Comparison of ENCODE assay signal across 1 cellular context in the genomic region with DNA sequence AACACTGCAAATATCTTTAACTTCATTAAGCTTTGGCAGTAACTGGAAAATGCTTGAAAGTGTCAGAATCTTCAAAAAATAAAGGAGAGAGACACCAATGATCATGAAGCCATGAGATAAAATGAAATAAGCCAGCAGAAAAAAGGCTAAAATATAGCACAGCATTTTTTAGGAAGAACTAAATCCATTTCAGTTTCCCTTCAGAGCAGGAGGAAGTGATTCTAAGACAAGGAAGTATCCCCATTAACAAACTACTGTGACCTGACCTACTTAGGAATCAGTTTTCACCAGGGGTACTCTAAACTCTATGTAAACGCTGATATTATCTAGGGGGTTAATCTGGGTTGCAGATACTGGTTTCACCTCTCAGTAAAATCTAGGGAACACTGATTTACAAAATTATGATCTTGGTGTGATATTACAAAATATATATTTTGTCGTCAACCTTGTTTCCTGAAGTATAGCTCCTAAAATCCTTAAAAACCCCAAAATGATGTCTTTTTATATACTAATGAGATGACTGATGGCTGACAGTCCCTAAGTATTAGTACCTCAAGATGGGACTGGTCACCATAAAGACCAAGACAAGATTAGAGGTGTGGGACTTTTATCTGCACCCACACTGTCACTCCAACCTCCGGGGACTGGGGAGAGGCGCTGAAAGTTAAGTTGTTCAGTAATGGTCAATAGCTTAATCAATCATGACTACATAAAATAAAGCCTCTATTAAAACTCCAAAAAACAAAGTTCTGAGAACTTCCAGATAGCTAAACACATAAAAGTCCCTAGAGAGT.
TF ChIP-seq lines count a peak whose summit lies in the region.

No MANE protein-coding gene starts in this region.

TF ChIP-seq in GM12878, 131 proteins besides CTCF, POLR2A, EP300 and RAD21:
- TF ChIP-seq SPI1 (IDR thresholded peaks at IDR 0.05; ENCODE audit: borderline replicate concordance, insufficient read depth, low read depth, low read length) (peak; percentile 25; the same call in 1 of the 2 replicates), PAX8 (IDR thresholded peaks at IDR 0.05) (0 out of 2 replicates have a peak, but pooled peaks have one; percentile 9), NFIC (IDR thresholded peaks at IDR 0.05; ENCODE audit: low read depth, low read length) (0 out of 2 replicates have a peak, but pooled peaks have one; percentile 9), JUNB (IDR thresholded peaks at IDR 0.05) (no peak), IKZF1 (conservative IDR thresholded peaks at IDR 0.05) (0 out of 2 replicates have a peak, but pooled peaks have one; percentile 29)
